ENCODE assay signal across 1 cellular context in the genomic region with DNA sequence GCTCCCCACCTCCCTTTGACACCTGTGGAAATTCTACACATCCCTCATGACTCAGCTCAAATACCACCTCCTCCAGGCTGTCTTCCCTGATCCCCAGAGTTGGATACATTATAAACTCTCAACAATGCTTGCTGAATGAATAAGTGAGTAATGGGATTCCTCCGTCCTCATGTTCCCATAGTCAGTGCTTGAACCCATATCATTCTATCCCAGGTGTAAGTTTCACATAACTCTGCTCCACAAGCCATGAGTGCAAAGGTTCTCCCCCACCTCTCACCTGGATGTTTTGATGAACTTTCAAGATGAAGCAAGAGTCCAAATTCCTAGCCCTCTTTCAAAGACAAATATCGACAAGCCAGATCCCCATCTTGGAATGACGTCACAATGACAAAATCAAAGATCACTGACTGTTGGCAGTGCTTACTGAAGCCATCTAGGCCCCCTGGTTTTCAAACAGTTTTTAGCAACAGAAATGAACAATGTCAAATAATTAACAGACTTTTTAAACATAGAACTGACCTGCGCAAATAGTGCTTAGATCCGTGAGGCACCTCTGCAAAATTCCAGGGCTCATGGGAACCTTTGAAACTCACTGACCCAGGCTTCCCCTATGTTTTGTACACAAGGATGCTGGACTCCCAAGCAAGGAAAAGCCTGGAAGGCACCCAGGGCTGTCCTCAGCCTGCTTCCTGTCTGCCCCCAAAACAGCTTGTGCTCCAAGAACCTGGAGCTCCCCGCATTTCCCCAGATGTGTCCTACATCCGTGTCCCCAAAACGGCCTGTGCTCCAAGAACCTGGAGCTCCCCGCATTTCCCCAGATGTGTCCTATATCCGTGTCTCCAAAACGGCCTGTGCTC.
TF ChIP-seq lines count a peak whose summit lies in the region.

No MANE protein-coding gene starts in this region.

TF ChIP-seq in HepG2, 621 proteins besides CTCF, POLR2A, EP300 and RAD21 (continued from another document and continues in another):
- TF ChIP-seq, protein P1, sequence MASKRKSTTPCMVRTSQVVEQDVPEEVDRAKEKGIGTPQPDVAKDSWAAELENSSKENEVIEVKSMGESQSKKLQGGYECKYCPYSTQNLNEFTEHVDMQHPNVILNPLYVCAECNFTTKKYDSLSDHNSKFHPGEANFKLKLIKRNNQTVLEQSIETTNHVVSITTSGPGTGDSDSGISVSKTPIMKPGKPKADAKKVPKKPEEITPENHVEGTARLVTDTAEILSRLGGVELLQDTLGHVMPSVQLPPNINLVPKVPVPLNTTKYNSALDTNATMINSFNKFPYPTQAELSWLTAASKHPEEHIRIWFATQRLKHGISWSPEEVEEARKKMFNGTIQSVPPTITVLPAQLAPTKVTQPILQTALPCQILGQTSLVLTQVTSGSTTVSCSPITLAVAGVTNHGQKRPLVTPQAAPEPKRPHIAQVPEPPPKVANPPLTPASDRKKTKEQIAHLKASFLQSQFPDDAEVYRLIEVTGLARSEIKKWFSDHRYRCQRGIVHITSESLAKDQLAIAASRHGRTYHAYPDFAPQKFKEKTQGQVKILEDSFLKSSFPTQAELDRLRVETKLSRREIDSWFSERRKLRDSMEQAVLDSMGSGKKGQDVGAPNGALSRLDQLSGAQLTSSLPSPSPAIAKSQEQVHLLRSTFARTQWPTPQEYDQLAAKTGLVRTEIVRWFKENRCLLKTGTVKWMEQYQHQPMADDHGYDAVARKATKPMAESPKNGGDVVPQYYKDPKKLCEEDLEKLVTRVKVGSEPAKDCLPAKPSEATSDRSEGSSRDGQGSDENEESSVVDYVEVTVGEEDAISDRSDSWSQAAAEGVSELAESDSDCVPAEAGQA (IDR thresholded peaks at IDR 0.05; ENCODE audit: low read depth): peak; percentile 83
- TF ChIP-seq, protein P1 (CRISPR knock-in tag; IDR thresholded peaks at IDR 0.05; ENCODE audit: borderline replicate concordance): no peak
- TF ChIP-seq HOXA7 (CRISPR knock-in tag; IDR thresholded peaks at IDR 0.05) (no peak), HNRNPUL1 (IDR thresholded peaks at IDR 0.05; ENCODE audit: low read depth, low read length) (no peak), SAP130 (CRISPR knock-in tag; IDR thresholded peaks at IDR 0.05; ENCODE audit: low read depth) (peak; percentile 80), GFI1 (CRISPR knock-in tag; IDR thresholded peaks at IDR 0.05; ENCODE audit: borderline replicate concordance) (peak; percentile 96), ZSCAN9 (CRISPR knock-in tag; IDR thresholded peaks at IDR 0.05; ENCODE audit: borderline replicate concordance) (no peak), STAG1 (CRISPR knock-in tag; IDR thresholded peaks at IDR 0.05) (no peak), KDM5B (CRISPR knock-in tag; IDR thresholded peaks at IDR 0.05; ENCODE audit: borderline replicate concordance) (0 out of 2 replicates have a peak, but pooled peaks have one; percentile 23), ZNF644 (CRISPR knock-in tag; IDR thresholded peaks at IDR 0.05; ENCODE audit: low read depth) (peak; percentile 62), ZBTB3 (CRISPR knock-in tag; IDR thresholded peaks at IDR 0.05; ENCODE audit: borderline replicate concordance, low read depth) (no peak), NFKBIZ (CRISPR knock-in tag; IDR thresholded peaks at IDR 0.05) (0 out of 2 replicates have a peak, but pooled peaks have one; percentile 22), SOX5 (CRISPR knock-in tag; IDR thresholded peaks at IDR 0.05; ENCODE audit: borderline replicate concordance) (peak; percentile 83; the same call in 1 of the 2 replicates), ZBTB40 (IDR thresholded peaks at IDR 0.05) (no peak), ZBTB40 (CRISPR knock-in tag; IDR thresholded peaks at IDR 0.05) (no peak; the same call in 1 of the 2 replicates), ZNF354B (CRISPR knock-in tag; IDR thresholded peaks at IDR 0.05) (no peak), MZF1 (CRISPR knock-in tag; IDR thresholded peaks at IDR 0.05; ENCODE audit: borderline replicate concordance) (no peak), CCDC6 (CRISPR knock-in tag; IDR thresholded peaks at IDR 0.05) (0 out of 2 replicates have a peak, but pooled peaks have one; percentile 40), NFE2L1 (CRISPR knock-in tag; IDR thresholded peaks at IDR 0.05; ENCODE audit: borderline replicate concordance) (no peak), FOXO4 (CRISPR knock-in tag; conservative IDR thresholded peaks at IDR 0.05) (peak; percentile 91; the same call in 1 of the 2 replicates), PLRG1 (conservative IDR thresholded peaks at IDR 0.05) (no peak), JARID2 (CRISPR knock-in tag; IDR thresholded peaks at IDR 0.05; ENCODE audit: insufficient replicate concordance) (no peak), ZNF784 (CRISPR knock-in tag; IDR thresholded peaks at IDR 0.05; ENCODE audit: borderline replicate concordance) (no peak), ZBTB42 (CRISPR knock-in tag; IDR thresholded peaks at IDR 0.05) (no peak), ZNF503 (CRISPR knock-in tag; IDR thresholded peaks at IDR 0.05) (peak; percentile 77; the same call in 1 of the 2 replicates), RXRA (CRISPR knock-in tag; IDR thresholded peaks at IDR 0.05) (peak; percentile 35; the same call in 1 of the 2 replicates), POLR2G (IDR thresholded peaks at IDR 0.05; ENCODE audit: low read depth, low read length) (no peak)
- TF ChIP-seq, protein P2, sequence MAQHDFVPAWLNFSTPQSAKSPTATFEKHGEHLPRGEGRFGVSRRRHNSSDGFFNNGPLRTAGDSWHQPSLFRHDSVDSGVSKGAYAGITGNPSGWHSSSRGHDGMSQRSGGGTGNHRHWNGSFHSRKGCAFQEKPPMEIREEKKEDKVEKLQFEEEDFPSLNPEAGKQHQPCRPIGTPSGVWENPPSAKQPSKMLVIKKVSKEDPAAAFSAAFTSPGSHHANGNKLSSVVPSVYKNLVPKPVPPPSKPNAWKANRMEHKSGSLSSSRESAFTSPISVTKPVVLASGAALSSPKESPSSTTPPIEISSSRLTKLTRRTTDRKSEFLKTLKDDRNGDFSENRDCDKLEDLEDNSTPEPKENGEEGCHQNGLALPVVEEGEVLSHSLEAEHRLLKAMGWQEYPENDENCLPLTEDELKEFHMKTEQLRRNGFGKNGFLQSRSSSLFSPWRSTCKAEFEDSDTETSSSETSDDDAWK (CRISPR knock-in tag; IDR thresholded peaks at IDR 0.05): no peak
